17 cellular contexts compared by ENCODE assay signal in the genomic region with DNA sequence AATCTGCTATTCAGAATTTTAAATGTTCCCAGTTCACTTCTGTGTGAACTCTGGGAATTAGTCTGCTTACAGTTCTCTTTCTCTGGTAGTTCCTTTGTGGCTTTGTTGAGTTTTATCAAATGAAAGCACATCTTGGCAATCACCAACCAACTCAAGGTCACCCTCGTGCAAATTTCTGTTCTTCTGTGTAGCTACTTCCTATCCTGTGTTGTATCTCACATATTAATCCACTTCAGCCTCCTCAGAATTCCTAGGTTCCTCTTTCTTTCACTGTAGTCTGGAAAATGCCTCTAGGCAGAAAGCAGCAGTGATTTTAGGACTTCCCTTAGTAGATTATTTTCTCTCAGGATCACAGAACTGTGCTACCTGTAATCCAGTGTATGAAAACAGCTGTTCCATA.
DNase-seq lines count a peak whose midpoint lies in the region; ATAC-seq, FAIRE-seq and TF ChIP-seq lines count a peak whose summit lies in the region.
"Had no signal": no experiment of that assay in that cellular context is flagged by ENCODE, and none has a peak within 500 bp of the region (broad histone marks: within the 10 kb centered on the region; RNA-seq: fewer than 3 reads in every experiment).

No MANE protein-coding gene starts in this region.

- H3K27me3 Mint-ChIP-seq in stimulated activated naive B cell treated with anti-CD40 and anti-IgM and Interleukin-4, amounts not matched to agents 10 μg/mL and 1 μg/mL and 100 μg/mL, for 72 hours, result no peaks in the 10 kb centered on the region

- no peak for TF ChIP-seq CTCF in left lung (IDR thresholded peaks at IDR 0.05)

- H3K36me3 ChIP-seq in left lung, result no peaks in the 10 kb centered on the region

- H3K4me1 Mint-ChIP-seq in stimulated activated naive B cell treated with anti-CD40 and anti-IgM and Interleukin-4, amounts not matched to agents 10 μg/mL and 1 μg/mL and 100 μg/mL, for 72 hours, result peaks cover 24 to 62% of the 10 kb centered on the region in 2 donors

- FAIRE-seq in HTR-8/SVneo (lab: Jason Lieb, UNC), result no peak
- FAIRE-seq: GM12891, GM18507 had no signal

- H3K27ac Mint-ChIP-seq in stimulated activated naive B cell treated with anti-CD40 and anti-IgM and Interleukin-4, amounts not matched to agents 10 μg/mL and 1 μg/mL and 100 μg/mL, for 72 hours, result peak overlapping the region; percentile 73

- ATAC-seq in Right ventricle myocardium superior (ENCODE audit: poor library complexity), result peak; percentile 15
- no peak for ATAC-seq in Right ventricle myocardium inferior
- peak; percentile 17 for ATAC-seq in left lung
- ATAC-seq in stimulated activated naive B cell treated with anti-CD40 and anti-IgM and Interleukin-4, amounts not matched to agents 10 μg/mL and 1 μg/mL and 100 μg/mL, for 72 hours (replicated peaks), result peak; percentile 36 to 58
- ATAC-seq: PC-3 had no signal

- intact Hi-C loops in Right ventricle myocardium superior (cut with DNase I), result no loop called here
- intact Hi-C loops in Right ventricle myocardium inferior (cut with DNase I), result no loop called here
- intact Hi-C loops in left lung (cut with DNase I), result no loop called here

- peaks cover 52 to 69% of the 10 kb centered on the region in 2 donors for H3K36me3 Mint-ChIP-seq in stimulated activated naive B cell treated with anti-CD40 and anti-IgM and Interleukin-4, amounts not matched to agents 10 μg/mL and 1 μg/mL and 100 μg/mL, for 72 hours

- H3K9me3 ChIP-seq in left lung, result no peaks in the 10 kb centered on the region

- H3K4me3 Mint-ChIP-seq in stimulated activated naive B cell treated with anti-CD40 and anti-IgM and Interleukin-4, amounts not matched to agents 10 μg/mL and 1 μg/mL and 100 μg/mL, for 72 hours, result peak overlapping the region in 1 of 2 donors; percentile 47

- H3K27me3 ChIP-seq in left lung, result no peaks in the 10 kb centered on the region

- no peak overlapping the region for H3K4me3 ChIP-seq in left lung

- H3K27ac ChIP-seq in left lung, result no peak overlapping the region

- H3K9me3 Mint-ChIP-seq in stimulated activated naive B cell treated with anti-CD40 and anti-IgM and Interleukin-4, amounts not matched to agents 10 μg/mL and 1 μg/mL and 100 μg/mL, for 72 hours, result peaks cover 3 to 5% of the 10 kb centered on the region in 2 donors

- peaks cover 0 to 6% of the 10 kb centered on the region in 2 donors for H3K4me1 ChIP-seq in left lung

- DNase-seq in Right ventricle myocardium superior (no peak), Right ventricle myocardium inferior (ENCODE audit: missing footprints) (no peak), OCI-M1 (lab: John Stamatoyannopoulos, UW) (peak; percentile 59), left lung (no peak), NCI-H774 (lab: John Stamatoyannopoulos, UW) (no peak), NCI-H226 (no peak), HTR-8/SVneo (ENCODE audit: insufficient read length, low spot score) (no peak)
- DNase-seq in stimulated activated naive B cell treated with anti-CD40 and anti-IgM and Interleukin-4, amounts not matched to agents 10 μg/mL and 1 μg/mL and 100 μg/mL, for 72 hours, result no peak
- DNase-seq: C1 segment of cervical spinal cord, DMS 273 treated with DMSO at 0.1 percent for 48 hours, GDM1, NCI-H187 treated with DMSO at 0.1 percent for 48 hours, NCI-H2171, NCI-H748 treated with DMSO at 0.1 percent for 48 hours, PC-3 had no signal
